1 cellular context compared by ENCODE assay signal in the genomic region with DNA sequence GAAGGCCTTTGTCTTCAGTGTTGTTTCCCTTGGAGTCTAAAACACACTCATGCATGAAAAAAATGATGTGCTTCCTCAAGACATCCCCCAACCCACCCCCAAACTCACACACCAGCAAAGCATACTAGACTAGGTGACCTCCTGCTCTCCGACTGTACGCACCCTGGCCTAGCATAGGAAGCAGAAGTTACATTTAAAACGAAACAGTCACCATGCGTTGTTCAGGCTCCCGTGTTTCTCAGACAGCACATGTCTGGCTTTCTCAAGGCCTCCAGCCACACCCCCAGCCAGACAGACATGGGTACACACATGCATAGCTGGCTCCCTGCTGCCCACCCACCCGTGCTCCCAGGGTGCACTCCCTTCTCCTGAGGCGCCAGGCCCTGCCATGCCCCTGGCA.
TF ChIP-seq lines count a peak whose summit lies in the region.

No MANE protein-coding gene starts in this region.

TF ChIP-seq in GM12878, 131 proteins besides CTCF, POLR2A, EP300 and RAD21:
- TF ChIP-seq, protein P1, sequence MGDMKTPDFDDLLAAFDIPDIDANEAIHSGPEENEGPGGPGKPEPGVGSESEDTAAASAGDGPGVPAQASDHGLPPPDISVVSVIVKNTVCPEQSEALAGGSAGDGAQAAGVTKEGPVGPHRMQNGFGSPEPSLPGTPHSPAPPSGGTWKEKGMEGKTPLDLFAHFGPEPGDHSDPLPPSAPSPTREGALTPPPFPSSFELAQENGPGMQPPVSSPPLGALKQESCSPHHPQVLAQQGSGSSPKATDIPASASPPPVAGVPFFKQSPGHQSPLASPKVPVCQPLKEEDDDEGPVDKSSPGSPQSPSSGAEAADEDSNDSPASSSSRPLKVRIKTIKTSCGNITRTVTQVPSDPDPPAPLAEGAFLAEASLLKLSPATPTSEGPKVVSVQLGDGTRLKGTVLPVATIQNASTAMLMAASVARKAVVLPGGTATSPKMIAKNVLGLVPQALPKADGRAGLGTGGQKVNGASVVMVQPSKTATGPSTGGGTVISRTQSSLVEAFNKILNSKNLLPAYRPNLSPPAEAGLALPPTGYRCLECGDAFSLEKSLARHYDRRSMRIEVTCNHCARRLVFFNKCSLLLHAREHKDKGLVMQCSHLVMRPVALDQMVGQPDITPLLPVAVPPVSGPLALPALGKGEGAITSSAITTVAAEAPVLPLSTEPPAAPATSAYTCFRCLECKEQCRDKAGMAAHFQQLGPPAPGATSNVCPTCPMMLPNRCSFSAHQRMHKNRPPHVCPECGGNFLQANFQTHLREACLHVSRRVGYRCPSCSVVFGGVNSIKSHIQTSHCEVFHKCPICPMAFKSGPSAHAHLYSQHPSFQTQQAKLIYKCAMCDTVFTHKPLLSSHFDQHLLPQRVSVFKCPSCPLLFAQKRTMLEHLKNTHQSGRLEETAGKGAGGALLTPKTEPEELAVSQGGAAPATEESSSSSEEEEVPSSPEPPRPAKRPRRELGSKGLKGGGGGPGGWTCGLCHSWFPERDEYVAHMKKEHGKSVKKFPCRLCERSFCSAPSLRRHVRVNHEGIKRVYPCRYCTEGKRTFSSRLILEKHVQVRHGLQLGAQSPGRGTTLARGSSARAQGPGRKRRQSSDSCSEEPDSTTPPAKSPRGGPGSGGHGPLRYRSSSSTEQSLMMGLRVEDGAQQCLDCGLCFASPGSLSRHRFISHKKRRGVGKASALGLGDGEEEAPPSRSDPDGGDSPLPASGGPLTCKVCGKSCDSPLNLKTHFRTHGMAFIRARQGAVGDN (IDR thresholded peaks at IDR 0.05), result peak; percentile 62; the same call in 1 of the 2 replicates
- peak; percentile 76 for TF ChIP-seq MXI1 (IDR thresholded peaks at IDR 0.05; ENCODE audit: low read depth, low read length)
- TF ChIP-seq, protein P2, sequence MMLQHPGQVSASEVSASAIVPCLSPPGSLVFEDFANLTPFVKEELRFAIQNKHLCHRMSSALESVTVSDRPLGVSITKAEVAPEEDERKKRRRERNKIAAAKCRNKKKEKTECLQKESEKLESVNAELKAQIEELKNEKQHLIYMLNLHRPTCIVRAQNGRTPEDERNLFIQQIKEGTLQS (IDR thresholded peaks at IDR 0.05; ENCODE audit: borderline replicate concordance, extremely low read depth, low read depth, low read length), result no peak
- no peak for TF ChIP-seq MEF2B (IDR thresholded peaks at IDR 0.05; ENCODE audit: partially characterized antibody, poor library complexity, severe bottlenecking)
- TF ChIP-seq NRF1 (conservative IDR thresholded peaks at IDR 0.05; ENCODE audit: low read depth, low read length), result no peak
- 0 out of 2 replicates have a peak, but pooled peaks have one; percentile 6 for TF ChIP-seq RUNX3 (IDR thresholded peaks at IDR 0.05; ENCODE audit: low read length)
- TF ChIP-seq CHD2 (IDR thresholded peaks at IDR 0.05; ENCODE audit: borderline replicate concordance, low read depth, low read length), result peak; percentile 32; the same call in 1 of the 2 replicates
- no peak for TF ChIP-seq FOS (IDR thresholded peaks at IDR 0.05; ENCODE audit: borderline replicate concordance, extremely low read depth, insufficient read length)
- no peak for TF ChIP-seq SMC3 (IDR thresholded peaks at IDR 0.05; ENCODE audit: borderline replicate concordance, low read length)
- TF ChIP-seq EGR1 (IDR thresholded peaks at IDR 0.05; ENCODE audit: borderline replicate concordance in 1 of 2, low read depth in 2 of 2, low read length in 2 of 2), result no peak
- TF ChIP-seq FOXM1 (IDR thresholded peaks at IDR 0.05; ENCODE audit: low read depth, low read length), result no peak
- TF ChIP-seq, protein P3, sequence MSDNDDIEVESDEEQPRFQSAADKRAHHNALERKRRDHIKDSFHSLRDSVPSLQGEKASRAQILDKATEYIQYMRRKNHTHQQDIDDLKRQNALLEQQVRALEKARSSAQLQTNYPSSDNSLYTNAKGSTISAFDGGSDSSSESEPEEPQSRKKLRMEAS (IDR thresholded peaks at IDR 0.05; ENCODE audit: low read depth, low read length), result peak; percentile 54; the same call in 1 of the 2 replicates
- no peak for TF ChIP-seq BRCA1 (IDR thresholded peaks at IDR 0.05; ENCODE audit: low read depth, low read length)
- TF ChIP-seq TBL1XR1 (IDR thresholded peaks at IDR 0.05; ENCODE audit: low read depth, low read length), result peak; percentile 22; the same call in 1 of the 2 replicates
- TF ChIP-seq HDGF (IDR thresholded peaks at IDR 0.05), result 0 out of 2 replicates have a peak, but pooled peaks have one; percentile 26
